In the genomic region with DNA sequence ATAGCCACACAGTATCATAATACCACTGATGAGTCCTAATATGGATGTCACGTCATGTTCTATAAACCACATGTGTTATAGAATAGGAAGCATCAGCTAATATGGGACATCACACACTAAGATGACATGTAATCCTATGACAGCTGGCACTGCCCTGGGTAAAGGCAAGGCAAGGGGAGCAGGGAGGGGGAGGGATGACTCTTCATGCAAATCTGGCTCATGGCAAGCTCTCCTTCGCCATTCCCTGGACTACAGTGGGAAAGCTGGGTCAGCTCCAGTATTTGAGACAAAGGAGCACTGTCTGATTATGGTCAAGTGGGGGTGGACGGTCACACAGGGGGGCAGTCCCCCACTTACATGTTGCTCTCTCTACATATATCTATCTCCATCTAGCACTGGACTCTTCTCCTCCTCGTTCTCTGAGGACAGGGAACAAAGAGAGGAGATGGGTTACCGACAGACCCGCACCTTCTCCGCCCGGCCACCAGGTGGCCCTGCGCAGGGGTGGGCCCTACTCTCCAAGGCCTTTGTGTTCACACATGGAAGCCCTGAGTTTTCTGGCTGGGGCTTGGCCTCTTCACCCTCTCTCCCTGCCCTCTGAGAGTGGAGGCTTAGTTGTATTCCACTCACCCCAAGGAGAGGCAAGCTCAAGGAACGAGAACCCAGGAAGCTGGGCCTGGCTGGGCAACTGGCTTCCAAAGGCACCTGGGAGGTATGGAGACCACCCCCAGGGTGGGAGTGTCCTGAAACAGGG, we compare ENCODE assay signal across 8 cellular contexts. TPM values are rescaled to one million over a fixed set of nuclear protein-coding genes. Genes with fewer than 3 reads are reported as not detected.
DNase-seq lines count a peak whose midpoint lies in the region; ATAC-seq, FAIRE-seq and TF ChIP-seq lines count a peak whose summit lies in the region.

No MANE protein-coding gene starts in this region.

- H3K36me3 ChIP-seq in astrocyte (ENCODE audit: insufficient read depth, low read length): no peaks in the 10 kb centered on the region
- H3K36me3 ChIP-seq in iPS-18a (ENCODE audit: control insufficient read depth, low read depth, low read length): no peaks in the 10 kb centered on the region

- no peak overlapping the region for H3K27ac ChIP-seq in astrocyte (ENCODE audit: low read depth, low read length)
- peak overlapping the region; percentile 24 for H3K27ac ChIP-seq in iPS-18a (ENCODE audit: low read length)

- no peaks in the 10 kb centered on the region for H3K36me3 Mint-ChIP-seq in astrocyte (ENCODE audit: low read depth, unreplicated experiment)

- peaks cover 23% of the 10 kb centered on the region for H3K27me3 Mint-ChIP-seq in astrocyte (ENCODE audit: low read depth, unreplicated experiment)

- H3K9ac ChIP-seq in astrocyte (ENCODE audit: low read length) (no peak overlapping the region), iPS-18a (ENCODE audit: low read length) (no peak overlapping the region)

- H3K4me1 ChIP-seq in astrocyte (ENCODE audit: insufficient read depth, low read length) (no peaks in the 10 kb centered on the region), iPS-18a (ENCODE audit: control insufficient read depth, low read depth, low read length) (no peaks in the 10 kb centered on the region)

- no peaks in the 10 kb centered on the region for H3K9me3 Mint-ChIP-seq in astrocyte (ENCODE audit: unreplicated experiment)

- peak; percentile 58 for TF ChIP-seq CTCF in astrocyte (IDR thresholded peaks at IDR 0.05; ENCODE audit: insufficient read depth, low read depth, low read length)

- no peak overlapping the region for H3K4me3 Mint-ChIP-seq in astrocyte (ENCODE audit: unreplicated experiment)

- H3K4me1 Mint-ChIP-seq in astrocyte (ENCODE audit: low read depth, unreplicated experiment): no peaks in the 10 kb centered on the region

- no peak overlapping the region for H3K27ac Mint-ChIP-seq in astrocyte (ENCODE audit: unreplicated experiment)

- FAIRE-seq in astrocyte (lab: Jason Lieb, UNC): no peak

- ATAC-seq in GM19328 (IDR thresholded peaks at IDR 0.05; ENCODE audit: unreplicated experiment): no peak

- H3K4me3 ChIP-seq in astrocyte (ENCODE audit: insufficient read depth, low read depth, low read length) (no peak overlapping the region), iPS-18a (ENCODE audit: low read length) (no peak overlapping the region)

- no peaks in the 10 kb centered on the region for H3K9me3 ChIP-seq in astrocyte (ENCODE audit: insufficient read depth, low read depth, low read length)
- no peaks in the 10 kb centered on the region for H3K9me3 ChIP-seq in iPS-18a (ENCODE audit: control insufficient read depth, low read depth, low read length)

- DNase-seq in NK-92 treated with Interleukin-12 subunit alpha and Interleukin-12 subunit beta, amount 100 ng/mL, for 24 hours (lab: John Stamatoyannopoulos, UW): peak; percentile 8
- DNase-seq in NK-92 (lab: John Stamatoyannopoulos, UW; ENCODE audit: unreplicated experiment) (no peak), M059J (ENCODE audit: low read depth) (peak; percentile 35), SW480 (ENCODE audit: low spot score) (peak; percentile 61), astrocyte (ENCODE audit: low read depth) (no peak)
- peak; percentile 42 to 51 for DNase-seq in stimulated activated CD4-positive, alpha-beta T cell treated with anti-CD3 and anti-CD28 coated beads, Interleukin-1b, Interleukin-23, amount 100 ng/mL, for 4 hours (ENCODE audit: low read depth in 2 of 2)

- H3K79me2 ChIP-seq in astrocyte (ENCODE audit: insufficient read depth, low read length): no peaks in the 10 kb centered on the region

- no peak overlapping the region for H2AFZ ChIP-seq in astrocyte (ENCODE audit: low read depth, low read length)

- peaks cover 5% of the 10 kb centered on the region for H3K27me3 ChIP-seq in astrocyte (ENCODE audit: insufficient read depth, low read length)
- H3K27me3 ChIP-seq in iPS-18a (ENCODE audit: control insufficient read depth, insufficient read depth, low read length): no peaks in the 10 kb centered on the region

- no peaks in the 10 kb centered on the region for H4K20me1 ChIP-seq in astrocyte (ENCODE audit: insufficient read depth, low read length)

- H3K4me2 ChIP-seq in astrocyte (ENCODE audit: low read length): no peak overlapping the region

RNA-seq across cellular contexts. Expression of gene MPO, which starts 23.4 kb away (rescaled TPM):
- not detected in 2 replicates for total RNA-seq in M059J (2014; rRNA removed; shearing (Covaris generic))
- total RNA-seq in astrocyte: not detected in 2 replicates

RNA-seq across cellular contexts. Expression of gene TSPOAP1, which starts 24.4 kb away (rescaled TPM):
- 0.22 and 0.47 TPM in 2 replicates for total RNA-seq in M059J (2014; rRNA removed; shearing (Covaris generic))
- 0.60 and 0.79 TPM in 2 replicates for total RNA-seq in astrocyte

RNA-seq across cellular contexts. Expression of gene SUPT4H1, which starts 47.8 kb away (rescaled TPM):
- 64.3 and 71.6 TPM in 2 replicates for total RNA-seq in M059J (2014; rRNA removed; shearing (Covaris generic))
- 97.1 and 108 TPM in 2 replicates for total RNA-seq in astrocyte

Comparison
In these comparisons a context has a peak if more than half of its experiments do, and no peak if none do; other contexts are left out.
1. DNase-seq: peak in NK-92 treated with Interleukin-12 subunit alpha and Interleukin-12 subunit beta, amount 100 ng/mL, for 24 hours (single experiment), M059J (single experiment), SW480 (single experiment) and stimulated activated CD4-positive, alpha-beta T cell treated with anti-CD3 and anti-CD28 coated beads, Interleukin-1b, Interleukin-23, amount 100 ng/mL, for 4 hours (2 of 2); none in NK-92 (single experiment) and astrocyte (single experiment).